Comparison of ENCODE assay signal across 19 cellular contexts in the genomic region with DNA sequence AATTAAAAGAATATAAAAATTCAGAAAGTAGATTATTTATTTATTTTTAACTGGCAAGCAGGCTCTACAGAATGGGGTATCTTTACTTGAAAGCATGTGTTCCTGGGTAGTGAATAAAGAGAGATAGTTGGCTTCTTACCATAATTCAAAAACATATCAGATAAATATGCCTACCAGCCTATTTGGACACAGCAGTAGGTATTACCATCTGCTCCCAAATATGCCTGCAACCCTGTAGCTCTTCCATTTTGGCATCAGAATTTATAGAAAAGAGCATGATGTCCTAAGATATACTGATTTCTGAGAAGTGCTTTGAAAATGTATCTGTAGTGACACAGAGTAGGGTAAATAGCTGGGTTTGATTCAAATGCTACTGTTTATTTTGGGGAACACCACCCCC.
"Had no signal": no experiment of that assay in that cellular context is flagged by ENCODE, and none has a peak within 500 bp of the region (broad histone marks: within the 10 kb centered on the region; RNA-seq: fewer than 3 reads in every experiment).

No MANE protein-coding gene starts in this region.

- H3K27me3 Mint-ChIP-seq: naive B cell; stimulated activated naive B cell treated with anti-CD40 and anti-IgM and Interleukin-4, amounts not matched to agents 10 μg/mL and 1 μg/mL and 100 μg/mL, for 72 hours had no signal

- H3K9me3 Mint-ChIP-seq: nephron had no signal

- H3K36me3 ChIP-seq: heart left ventricle, right lobe of liver, stomach had no signal

- H3K36me3 Mint-ChIP-seq: naive B cell; stimulated activated naive B cell treated with anti-CD40 and anti-IgM and Interleukin-4, amounts not matched to agents 10 μg/mL and 1 μg/mL and 100 μg/mL, for 72 hours had no signal

- H3K4me1 Mint-ChIP-seq: naive B cell; nephron; stimulated activated naive B cell treated with anti-CD40 and anti-IgM and Interleukin-4, amounts not matched to agents 10 μg/mL and 1 μg/mL and 100 μg/mL, for 72 hours had no signal

- H2AFZ ChIP-seq: parathyroid adenoma had no signal

- ATAC-seq: esophagus mucosa; heart left ventricle; left colon; left ventricle myocardium superior; psoas muscle; right lobe of liver; stimulated activated naive B cell treated with anti-CD40 and anti-IgM and Interleukin-4, amounts not matched to agents 10 μg/mL and 1 μg/mL and 100 μg/mL, for 72 hours had no signal

- H3K4me1 ChIP-seq: heart left ventricle, parathyroid adenoma, psoas muscle, right lobe of liver, stomach had no signal

- H3K27me3 ChIP-seq: heart left ventricle, right lobe of liver, stomach had no signal

- H3K9me3 ChIP-seq: psoas muscle, right lobe of liver had no signal

- H3K4me3 ChIP-seq: heart left ventricle, lung, psoas muscle, right lobe of liver, stomach had no signal

- DNase-seq: effector memory CD4-positive, alpha-beta T cell; heart left ventricle; left colon; left ventricle myocardium superior; mesenchymal stem cell; midbrain; naive B cell; psoas muscle; retina; right lobe of liver; stimulated activated CD4-positive, alpha-beta T cell treated with anti-CD3 and anti-CD28 coated beads, Interleukin-4, amount 100 ng/mL, for 1 hour; stimulated activated naive B cell treated with anti-CD40 and anti-IgM and Interleukin-4, amounts not matched to agents 10 μg/mL and 1 μg/mL and 100 μg/mL, for 72 hours; stomach; substantia nigra; trophoblast cell had no signal

- H3K4me3 Mint-ChIP-seq: naive B cell; nephron; stimulated activated naive B cell treated with anti-CD40 and anti-IgM and Interleukin-4, amounts not matched to agents 10 μg/mL and 1 μg/mL and 100 μg/mL, for 72 hours had no signal

- H3K79me2 ChIP-seq: parathyroid adenoma had no signal

- H3K27ac ChIP-seq: heart left ventricle, parathyroid adenoma, psoas muscle, right lobe of liver, stomach had no signal
